ENCODE assay signal across 17 cellular contexts in genomic region chr1:8303876-8304275, GRCh38. TPM values are rescaled to one million over a fixed set of nuclear protein-coding genes. Genes with fewer than 3 reads are reported as not detected.
DNase-seq lines count a peak whose midpoint lies in the region; ATAC-seq and TF ChIP-seq lines count a peak whose summit lies in the region.
"Had no signal": no experiment of that assay in that cellular context is flagged by ENCODE, and none has a peak within 500 bp of the region (broad histone marks: within the 10 kb centered on the region; RNA-seq: fewer than 3 reads in every experiment).

No MANE protein-coding gene starts in this region.

- H3K36me3 ChIP-seq in IMR-90 (ENCODE audit: control insufficient read depth, insufficient read depth, low read length) (no peaks in the 10 kb centered on the region), ascending aorta (no peaks in the 10 kb centered on the region), osteoblast (ENCODE audit: insufficient read depth, low read length) (no peaks in the 10 kb centered on the region)
- H3K36me3 ChIP-seq: BLaER1 had no signal

- H3K79me2 ChIP-seq in osteoblast (ENCODE audit: insufficient read depth, low read length) = no peaks in the 10 kb centered on the region

- in situ Hi-C loops in IMR-90 (cut with MboI; ENCODE audit: low sequenced_read_pairs) = loop anchor here (25.0 kb wide), 1 partner anchor 642 kb away; no protein-coding TSS in a partner anchor

- peak overlapping the region; percentile 25; the same call in 1 of the 2 replicates for H2BK120ac ChIP-seq in IMR-90 (ENCODE audit: low read depth, low read length)

- H3K14ac ChIP-seq in IMR-90 (replicated peaks; ENCODE audit: low read depth, low read length) = no peak overlapping the region

- dilution Hi-C loops in IMR-90 (cut with HindIII; ENCODE audit: low sequenced_read_pairs, unreplicated experiment) = loop anchor here (25.0 kb wide), 1 partner anchor 292 kb away; no protein-coding TSS in a partner anchor

- no peak for ATAC-seq in IMR-90 (ENCODE audit: low read depth)
- ATAC-seq: CD8-positive, alpha-beta T cell; HCT116 had no signal

- H3K4me2 ChIP-seq in IMR-90 (ENCODE audit: low read depth, low read length) (no peak overlapping the region), osteoblast (ENCODE audit: insufficient read depth, low read length) (no peak overlapping the region)
- H3K4me2 ChIP-seq: BLaER1 had no signal

- peak overlapping the region; percentile 41; the same call in 1 of the 2 replicates for H3K27ac ChIP-seq in IMR-90 (ENCODE audit: insufficient read depth, low read length)
- peak overlapping the region; percentile 66 to 78 for H3K27ac ChIP-seq in ascending aorta
- no peak overlapping the region for H3K27ac ChIP-seq in osteoblast (ENCODE audit: low read depth, low read length)
- H3K27ac ChIP-seq: 22Rv1, BLaER1, C4-2B, GM23248 had no signal

- POLR2A ChIA-PET in IMR-90 (lab: Charles Lee; ENCODE audit: unreplicated experiment) = no interaction called here

- peaks cover 4% of the 10 kb centered on the region for H3K4me1 ChIP-seq in IMR-90 (ENCODE audit: control insufficient read depth, insufficient read depth, low read length)
- H3K4me1 ChIP-seq in ascending aorta = peaks cover 0 to 6% of the 10 kb centered on the region in 2 donors
- H3K4me1 ChIP-seq in osteoblast (ENCODE audit: insufficient read depth, low read length) = peaks cover 7% of the 10 kb centered on the region
- H3K4me1 ChIP-seq: BLaER1, Caco-2 had no signal

- WGBS in IMR-90 (ENCODE audit: extremely low coverage in 2 of 2, insufficient read length in 1 of 2), 2 experiments = no CpG with 5 or more reads among the region's 4 CpGs

- H2BK5ac ChIP-seq in IMR-90 (ENCODE audit: low read depth, low read length, poor library complexity, severe bottlenecking) = peak overlapping the region; percentile 56

- H3K4me3 ChIP-seq in IMR-90 (ENCODE audit: insufficient read depth, low read depth, low read length) (no peak overlapping the region), ascending aorta (no peak overlapping the region), osteoblast (ENCODE audit: insufficient read depth, low read length) (no peak overlapping the region)
- H3K4me3 ChIP-seq: BLaER1, GM23248 had no signal

- TF ChIP-seq CTCF in IMR-90 (conservative IDR thresholded peaks at IDR 0.05; ENCODE audit: low read depth, low read length) (no peak), ascending aorta (IDR thresholded peaks at IDR 0.05) (no peak), osteoblast (IDR thresholded peaks at IDR 0.05; ENCODE audit: extremely low read depth, low read depth, low read length) (no peak)

- peak overlapping the region; percentile 45 for H3K18ac ChIP-seq in IMR-90 (ENCODE audit: low read depth, low read length)

- H3K79me1 ChIP-seq in IMR-90 (ENCODE audit: low read depth in 1 of 2, low read length in 2 of 2) = no peaks in the 10 kb centered on the region

- no peaks in the 10 kb centered on the region for H3K9me1 ChIP-seq in IMR-90 (ENCODE audit: insufficient read depth, low read length)

- H4K8ac ChIP-seq in IMR-90 (ENCODE audit: low read depth in 2 of 2, low read length in 2 of 2) = peak overlapping the region; percentile 25 to 43; a peak in 2 of 4 replicates

- no peaks in the 10 kb centered on the region for H3K27me3 ChIP-seq in IMR-90 (ENCODE audit: control insufficient read depth, insufficient read depth, low read length)
- no peaks in the 10 kb centered on the region for H3K27me3 ChIP-seq in ascending aorta
- H3K27me3 ChIP-seq in osteoblast (ENCODE audit: insufficient read depth, low read length) = no peaks in the 10 kb centered on the region
- H3K27me3 ChIP-seq: BLaER1 had no signal

- no peak for TF ChIP-seq RAD21 in IMR-90 (IDR thresholded peaks at IDR 0.05; ENCODE audit: low read length)

- H3K4ac ChIP-seq in IMR-90 (ENCODE audit: low read depth, low read length) = peak overlapping the region; percentile 45; the same call in 1 of the 2 replicates

- peak overlapping the region; percentile 53; the same call in 1 of the 2 replicates for H3K23ac ChIP-seq in IMR-90 (ENCODE audit: low read depth, low read length)

- H2AK5ac ChIP-seq in IMR-90 (ENCODE audit: low read depth, low read length) = peak overlapping the region; percentile 87

- H2AFZ ChIP-seq in IMR-90 (replicated peaks; ENCODE audit: low read length, poor library complexity) = no peak overlapping the region
- H2AFZ ChIP-seq in osteoblast (ENCODE audit: low read length) = no peak overlapping the region
- H2AFZ ChIP-seq: GM23248 had no signal

- TF ChIP-seq POLR2A in IMR-90 (IDR thresholded peaks at IDR 0.05; ENCODE audit: low read depth, low read length) = no peak

- peak overlapping the region; percentile 43 for H2BK20ac ChIP-seq in IMR-90 (ENCODE audit: low read depth, low read length)

- no TSS peak for BruUV-seq in IMR-90 (replicated peaks; lab: Mats Ljungman, UMichigan)

- no peak overlapping the region for H3K9ac ChIP-seq in IMR-90 (ENCODE audit: low read depth, low read length)
- H3K9ac ChIP-seq: BLaER1, GM23248 had no signal

- DNase-seq in IMR-90 (no peak), ascending aorta (ENCODE audit: low spot score in 2 of 2) (no peak), osteoblast (ENCODE audit: insufficient read length, low spot score, missing footprints) (peak; percentile 46), ecto neural progenitor cell (ENCODE audit: low spot score) (no peak)
- no peak for DNase-seq in activated CD4-positive, CD25-positive, alpha-beta regulatory T cell (lab: John Stamatoyannopoulos, UW)
- no peak for DNase-seq in activated T-cell treated with anti-CD3 and anti-CD28 coated beads, Interleukin-2, amount 50 U/mL, for 48 hours
- DNase-seq: Caco-2; CD4-positive, CD25-positive, alpha-beta regulatory T cell; CD8-positive, alpha-beta T cell; DMS153; DND-41; GM23248; H9 had no signal

- H2BK15ac ChIP-seq in IMR-90 (ENCODE audit: low read depth, low read length) = peak overlapping the region; percentile 93; the same call in 2 of the 3 replicates

- no peak overlapping the region for H3K56ac ChIP-seq in IMR-90 (ENCODE audit: extremely low read depth, insufficient read depth, low read length)

- H4K91ac ChIP-seq in IMR-90 (ENCODE audit: insufficient read depth, low read depth, low read length) = peak overlapping the region; percentile 28; the same call in 1 of the 2 replicates

- H4K5ac ChIP-seq in IMR-90 (ENCODE audit: low read depth, low read length) = no peak overlapping the region

- CTCF ChIA-PET in IMR-90 (lab: Yijun Ruan, JAX) = interaction anchor here (0.6 kb wide), 1 partner anchor 65 kb away, joined by 3 read pairs; no protein-coding TSS in a partner anchor

- no peak overlapping the region for H2AK9ac ChIP-seq in IMR-90 (replicated peaks; ENCODE audit: low read depth, low read length, poor library complexity)

- H4K20me1 ChIP-seq in IMR-90 (ENCODE audit: insufficient read depth, low read length) (no peaks in the 10 kb centered on the region), osteoblast (ENCODE audit: insufficient read depth, low read length) (no peaks in the 10 kb centered on the region)
- H4K20me1 ChIP-seq: BLaER1 had no signal

- intact Hi-C loops in IMR-90 (cut with micrococcal nuclease) = no loop called here
- intact Hi-C loops in ascending aorta (cut with DNase I) = no loop called here

- H3K9me3 ChIP-seq in IMR-90 (ENCODE audit: control insufficient read depth, insufficient read depth, low read length) (no peaks in the 10 kb centered on the region), ascending aorta (no peaks in the 10 kb centered on the region), osteoblast (ENCODE audit: low read depth, low read length) (no peaks in the 10 kb centered on the region)
- H3K9me3 ChIP-seq: BLaER1, Caco-2 had no signal

TF ChIP-seq in IMR-90, 13 proteins besides CTCF, POLR2A, EP300 and RAD21:
- TF ChIP-seq, protein P1, sequence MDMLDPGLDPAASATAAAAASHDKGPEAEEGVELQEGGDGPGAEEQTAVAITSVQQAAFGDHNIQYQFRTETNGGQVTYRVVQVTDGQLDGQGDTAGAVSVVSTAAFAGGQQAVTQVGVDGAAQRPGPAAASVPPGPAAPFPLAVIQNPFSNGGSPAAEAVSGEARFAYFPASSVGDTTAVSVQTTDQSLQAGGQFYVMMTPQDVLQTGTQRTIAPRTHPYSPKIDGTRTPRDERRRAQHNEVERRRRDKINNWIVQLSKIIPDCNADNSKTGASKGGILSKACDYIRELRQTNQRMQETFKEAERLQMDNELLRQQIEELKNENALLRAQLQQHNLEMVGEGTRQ (IDR thresholded peaks at IDR 0.05; ENCODE audit: low read depth, low read length) = no peak
- TF ChIP-seq SMC3 (IDR thresholded peaks at IDR 0.05; ENCODE audit: low read depth, low read length) (no peak), FOS (IDR thresholded peaks at IDR 0.05; ENCODE audit: low read depth, low read length) (no peak), BHLHE40 (IDR thresholded peaks at IDR 0.05; ENCODE audit: low read depth, low read length) (no peak), MXI1 (IDR thresholded peaks at IDR 0.05; ENCODE audit: borderline replicate concordance, low read depth, low read length) (no peak), MAFK (IDR thresholded peaks at IDR 0.05; ENCODE audit: low read depth, low read length) (no peak), CEBPB (IDR thresholded peaks at IDR 0.05; ENCODE audit: low read depth, low read length) (no peak), CHD1 (IDR thresholded peaks at IDR 0.05; ENCODE audit: low read depth, low read length) (no peak), RCOR1 (IDR thresholded peaks at IDR 0.05; ENCODE audit: insufficient replicate concordance, low read length) (no peak), RFX5 (IDR thresholded peaks at IDR 0.05; ENCODE audit: low read depth, low read length) (no peak), MAZ (IDR thresholded peaks at IDR 0.05; ENCODE audit: borderline replicate concordance, low read depth, low read length) (no peak), NFE2L2 (IDR thresholded peaks at IDR 0.05; ENCODE audit: low read depth, low read length) (no peak)
- TF ChIP-seq, protein P2, sequence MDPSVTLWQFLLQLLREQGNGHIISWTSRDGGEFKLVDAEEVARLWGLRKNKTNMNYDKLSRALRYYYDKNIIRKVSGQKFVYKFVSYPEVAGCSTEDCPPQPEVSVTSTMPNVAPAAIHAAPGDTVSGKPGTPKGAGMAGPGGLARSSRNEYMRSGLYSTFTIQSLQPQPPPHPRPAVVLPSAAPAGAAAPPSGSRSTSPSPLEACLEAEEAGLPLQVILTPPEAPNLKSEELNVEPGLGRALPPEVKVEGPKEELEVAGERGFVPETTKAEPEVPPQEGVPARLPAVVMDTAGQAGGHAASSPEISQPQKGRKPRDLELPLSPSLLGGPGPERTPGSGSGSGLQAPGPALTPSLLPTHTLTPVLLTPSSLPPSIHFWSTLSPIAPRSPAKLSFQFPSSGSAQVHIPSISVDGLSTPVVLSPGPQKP (IDR thresholded peaks at IDR 0.05; ENCODE audit: borderline replicate concordance, low read depth, low read length) = no peak

RNA-seq across cellular contexts. Expression of gene SLC45A1, which starts 14.0 kb away (rescaled TPM):
- total RNA-seq in IMR-90 (2012; rRNA removed) = 0.72 and 0.83 TPM in 2 replicates
- polyA plus RNA-seq in IMR-90 (2012; rRNA removed) = 3.1 and 3.9 TPM in 2 replicates
- 3.4 and 7.6 TPM in 2 replicates for polyA plus RNA-seq in IMR-90 (2012; cell fraction: cytosol; rRNA removed)
- 2.9 and 7.4 TPM in 2 replicates for polyA plus RNA-seq in IMR-90 (2012; cell fraction: nucleus; rRNA removed; ENCODE audit: low replicate concordance)
- 3.2 TPM for total RNA-seq in ascending aorta
- 1.8 and 2.4 TPM in 2 replicates for total RNA-seq in osteoblast
